Comparison of ENCODE assay signal across 22 cellular contexts in the genomic region with DNA sequence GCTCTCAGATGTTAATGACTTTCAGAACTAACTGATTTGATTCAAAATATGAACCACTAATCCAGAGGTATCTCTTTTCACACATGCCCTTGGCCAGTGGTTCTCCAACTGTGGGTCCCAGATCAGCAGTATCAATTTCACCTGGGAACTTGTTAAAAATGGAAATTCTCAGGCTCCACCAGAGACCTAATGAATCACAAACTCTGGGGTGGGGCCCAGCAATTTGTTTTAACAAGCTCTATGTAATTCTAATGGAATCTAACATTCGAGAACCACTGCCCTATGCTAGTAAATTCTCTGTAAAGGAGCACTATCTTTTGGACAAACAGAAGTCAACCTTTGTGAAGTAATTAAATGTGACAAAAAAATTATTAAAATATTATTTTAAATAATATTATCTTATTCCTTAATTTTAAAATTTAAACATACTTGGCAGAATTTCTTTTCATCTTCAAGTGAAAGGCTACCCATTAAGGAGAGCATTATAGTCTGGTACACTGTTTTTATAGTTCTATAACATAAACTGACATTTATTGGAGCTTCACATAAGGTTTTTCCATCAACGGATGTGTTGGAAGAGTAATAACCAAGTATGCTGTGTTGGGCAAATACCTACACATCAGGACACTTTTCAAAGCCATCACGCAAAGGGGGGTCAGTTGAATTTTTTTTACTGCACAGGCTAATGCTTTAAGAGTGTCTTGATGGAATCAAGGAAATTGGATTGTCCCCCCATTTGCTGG.
DNase-seq lines count a peak whose midpoint lies in the region; ATAC-seq, FAIRE-seq and TF ChIP-seq lines count a peak whose summit lies in the region.
"Had no signal": no experiment of that assay in that cellular context is flagged by ENCODE, and none has a peak within 500 bp of the region (broad histone marks: within the 10 kb centered on the region; RNA-seq: fewer than 3 reads in every experiment).

No MANE protein-coding gene starts in this region.

- FAIRE-seq in astrocyte (lab: Jason Lieb, UNC): no peak

- no peaks in the 10 kb centered on the region for H3K9me3 Mint-ChIP-seq in astrocyte (ENCODE audit: unreplicated experiment)
- H3K9me3 Mint-ChIP-seq: endodermal cell; stimulated activated effector memory CD8-positive, alpha-beta T cell treated with anti-CD3 and anti-CD28 coated beads, Interleukin-12 subunit alpha, Interleukin-12 subunit beta, amount 100 ng/mL, for 72 hours; T-cell had no signal

- H3K9me3 ChIP-seq in astrocyte (ENCODE audit: insufficient read depth, low read depth, low read length): no peaks in the 10 kb centered on the region
- H3K9me3 ChIP-seq: BE2C, HAP-1 had no signal

- H3K79me2 ChIP-seq in KMS-11 (ENCODE audit: insufficient read depth, low read depth) (no peaks in the 10 kb centered on the region), astrocyte (ENCODE audit: insufficient read depth, low read length) (no peaks in the 10 kb centered on the region)

- H3K27me3 ChIP-seq in KMS-11 (ENCODE audit: insufficient read depth, low read depth) (no peaks in the 10 kb centered on the region), astrocyte (ENCODE audit: insufficient read depth, low read length) (no peaks in the 10 kb centered on the region)
- H3K27me3 ChIP-seq: BE2C had no signal

- H3K27ac ChIP-seq in KMS-11 (no peak overlapping the region), astrocyte (ENCODE audit: low read depth, low read length) (peak overlapping the region; percentile 46)

- H3K4me2 ChIP-seq in KMS-11 (peak overlapping the region; percentile 7; the same call in 1 of the 2 replicates), astrocyte (ENCODE audit: low read length) (peak overlapping the region; percentile 49)

- H3K4me3 Mint-ChIP-seq in astrocyte (ENCODE audit: unreplicated experiment): no peak overlapping the region
- H3K4me3 Mint-ChIP-seq: endodermal cell; stimulated activated effector memory CD8-positive, alpha-beta T cell treated with anti-CD3 and anti-CD28 coated beads, Interleukin-12 subunit alpha, Interleukin-12 subunit beta, amount 100 ng/mL, for 72 hours; T-cell had no signal

- no peak overlapping the region for H3K27ac Mint-ChIP-seq in astrocyte (ENCODE audit: unreplicated experiment)
- H3K27ac Mint-ChIP-seq: endodermal cell; stimulated activated effector memory CD8-positive, alpha-beta T cell treated with anti-CD3 and anti-CD28 coated beads, Interleukin-12 subunit alpha, Interleukin-12 subunit beta, amount 100 ng/mL, for 72 hours; T-cell had no signal

- peaks cover 13% of the 10 kb centered on the region for H3K4me1 Mint-ChIP-seq in astrocyte (ENCODE audit: low read depth, unreplicated experiment)
- H3K4me1 Mint-ChIP-seq: endodermal cell; stimulated activated effector memory CD8-positive, alpha-beta T cell treated with anti-CD3 and anti-CD28 coated beads, Interleukin-12 subunit alpha, Interleukin-12 subunit beta, amount 100 ng/mL, for 72 hours had no signal

- peaks cover 2% of the 10 kb centered on the region for H3K36me3 Mint-ChIP-seq in astrocyte (ENCODE audit: low read depth, unreplicated experiment)
- H3K36me3 Mint-ChIP-seq: stimulated activated effector memory CD8-positive, alpha-beta T cell treated with anti-CD3 and anti-CD28 coated beads, Interleukin-12 subunit alpha, Interleukin-12 subunit beta, amount 100 ng/mL, for 72 hours had no signal

- TF ChIP-seq CTCF in KMS-11 (conservative IDR thresholded peaks at IDR 0.05; ENCODE audit: low read depth, low read length) (no peak), astrocyte (IDR thresholded peaks at IDR 0.05; ENCODE audit: insufficient read depth, low read depth, low read length) (no peak), omental fat pad (IDR thresholded peaks at IDR 0.05) (no peak)

- H3K4me1 ChIP-seq in KMS-11 (ENCODE audit: low read depth, poor library complexity, severe bottlenecking): peaks cover 15% of the 10 kb centered on the region
- peaks cover 9% of the 10 kb centered on the region for H3K4me1 ChIP-seq in astrocyte (ENCODE audit: insufficient read depth, low read length)

- intact Hi-C loops in Right ventricle myocardium superior (cut with DNase I): no loop called here

- H2AFZ ChIP-seq in KMS-11 (ENCODE audit: low read depth): no peak overlapping the region
- H2AFZ ChIP-seq in astrocyte (ENCODE audit: low read depth, low read length): no peak overlapping the region

- no peak overlapping the region for H3K4me3 ChIP-seq in KMS-11 (IDR thresholded peaks at IDR 0.05; ENCODE audit: insufficient read depth, low read depth, low read length)
- no peak overlapping the region for H3K4me3 ChIP-seq in astrocyte (ENCODE audit: insufficient read depth, low read depth, low read length)
- H3K4me3 ChIP-seq: HAP-1 had no signal

- DNase-seq in AG20443 (ENCODE audit: low spot score) (peak; percentile 32), astrocyte (ENCODE audit: low read depth) (peak; percentile 61), iris pigment epithelial cell (ENCODE audit: low read depth) (peak; percentile 62), omental fat pad (ENCODE audit: low spot score) (no peak), Right ventricle myocardium superior (no peak), occipital lobe (lab: John Stamatoyannopoulos, UW) (no peak)
- DNase-seq: activated naive CD4-positive, alpha-beta T cell; BE2C; DMS153; endodermal cell; islet precursor cell; KBM-7; NCI-H1694 treated with DMSO at 0.1 percent for 48 hours; NCI-H69; T-cell; trophoblast cell had no signal

- H3K9ac ChIP-seq in KMS-11 (no peak overlapping the region), astrocyte (ENCODE audit: low read length) (no peak overlapping the region)

- no peaks in the 10 kb centered on the region for H3K27me3 Mint-ChIP-seq in astrocyte (ENCODE audit: low read depth, unreplicated experiment)
- H3K27me3 Mint-ChIP-seq: T-cell had no signal

- H3K36me3 ChIP-seq in KMS-11 (ENCODE audit: insufficient read depth): no peaks in the 10 kb centered on the region
- H3K36me3 ChIP-seq in astrocyte (ENCODE audit: insufficient read depth, low read length): no peaks in the 10 kb centered on the region
- H3K36me3 ChIP-seq: BE2C, HAP-1 had no signal

- H4K20me1 ChIP-seq in KMS-11 (ENCODE audit: insufficient read depth) (no peaks in the 10 kb centered on the region; the same call in 1 of the 2 replicates), astrocyte (ENCODE audit: insufficient read depth, low read length) (no peaks in the 10 kb centered on the region)

- ATAC-seq in omental fat pad (ENCODE audit: low FRiP score) (no peak), Right ventricle myocardium superior (ENCODE audit: poor library complexity) (no peak), GM21723 (IDR thresholded peaks at IDR 0.05; ENCODE audit: unreplicated experiment) (no peak)
- ATAC-seq: activated CD4-positive, CD25-positive, alpha-beta regulatory T cell treated with anti-CD3 and anti-CD28 coated beads, Interleukin-2, amount 50 U/mL, for 24 hours; Panc1; stimulated activated effector memory CD8-positive, alpha-beta T cell treated with anti-CD3 and anti-CD28 coated beads, Interleukin-12 subunit alpha, Interleukin-12 subunit beta, amount 100 ng/mL, for 72 hours; T-cell had no signal

Comparison
In these comparisons a context has a peak if more than half of its experiments do, and no peak if none do; other contexts are left out.
1. DNase-seq: peak in AG20443 (single experiment), astrocyte (single experiment) and iris pigment epithelial cell (single experiment); none in omental fat pad (single experiment), Right ventricle myocardium superior (single experiment) and occipital lobe (single experiment).